1 cellular context compared by ENCODE assay signal in genomic region chr10:12724782-12725579, GRCh38.
TF ChIP-seq lines count a peak whose summit lies in the region.

No MANE protein-coding gene starts in this region.

TF ChIP-seq in WTC11, 78 proteins besides CTCF, POLR2A, EP300 and RAD21 (continued from another document):
- TF ChIP-seq ZNF317 (CRISPR knock-in tag; IDR thresholded peaks at IDR 0.05; ENCODE audit: borderline replicate concordance, low read depth) (no peak), PRDM15 (CRISPR knock-in tag; IDR thresholded peaks at IDR 0.05) (no peak), ZNF219 (CRISPR knock-in tag; IDR thresholded peaks at IDR 0.05; ENCODE audit: borderline replicate concordance) (no peak), ATF6 (CRISPR knock-in tag; IDR thresholded peaks at IDR 0.05) (no peak), PRRX2 (CRISPR knock-in tag; IDR thresholded peaks at IDR 0.05) (no peak), NFATC4 (CRISPR knock-in tag; IDR thresholded peaks at IDR 0.05) (no peak), GABPB1 (CRISPR knock-in tag; IDR thresholded peaks at IDR 0.05) (no peak), EMX1 (CRISPR knock-in tag; IDR thresholded peaks at IDR 0.05) (no peak), ZNF671 (CRISPR knock-in tag; IDR thresholded peaks at IDR 0.05) (no peak), ELF4 (CRISPR knock-in tag; IDR thresholded peaks at IDR 0.05; ENCODE audit: low read depth) (no peak), TEAD1 (CRISPR knock-in tag; IDR thresholded peaks at IDR 0.05) (no peak), ZNF138 (CRISPR knock-in tag; conservative IDR thresholded peaks at IDR 0.05) (no peak)
- TF ChIP-seq, protein P1, sequence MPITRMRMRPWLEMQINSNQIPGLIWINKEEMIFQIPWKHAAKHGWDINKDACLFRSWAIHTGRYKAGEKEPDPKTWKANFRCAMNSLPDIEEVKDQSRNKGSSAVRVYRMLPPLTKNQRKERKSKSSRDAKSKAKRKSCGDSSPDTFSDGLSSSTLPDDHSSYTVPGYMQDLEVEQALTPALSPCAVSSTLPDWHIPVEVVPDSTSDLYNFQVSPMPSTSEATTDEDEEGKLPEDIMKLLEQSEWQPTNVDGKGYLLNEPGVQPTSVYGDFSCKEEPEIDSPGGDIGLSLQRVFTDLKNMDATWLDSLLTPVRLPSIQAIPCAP (CRISPR knock-in tag; IDR thresholded peaks at IDR 0.05) = no peak
- TF ChIP-seq, protein P2, sequence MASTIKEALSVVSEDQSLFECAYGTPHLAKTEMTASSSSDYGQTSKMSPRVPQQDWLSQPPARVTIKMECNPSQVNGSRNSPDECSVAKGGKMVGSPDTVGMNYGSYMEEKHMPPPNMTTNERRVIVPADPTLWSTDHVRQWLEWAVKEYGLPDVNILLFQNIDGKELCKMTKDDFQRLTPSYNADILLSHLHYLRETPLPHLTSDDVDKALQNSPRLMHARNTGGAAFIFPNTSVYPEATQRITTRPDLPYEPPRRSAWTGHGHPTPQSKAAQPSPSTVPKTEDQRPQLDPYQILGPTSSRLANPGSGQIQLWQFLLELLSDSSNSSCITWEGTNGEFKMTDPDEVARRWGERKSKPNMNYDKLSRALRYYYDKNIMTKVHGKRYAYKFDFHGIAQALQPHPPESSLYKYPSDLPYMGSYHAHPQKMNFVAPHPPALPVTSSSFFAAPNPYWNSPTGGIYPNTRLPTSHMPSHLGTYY (CRISPR knock-in tag; IDR thresholded peaks at IDR 0.05) = no peak
- TF ChIP-seq, protein P3, sequence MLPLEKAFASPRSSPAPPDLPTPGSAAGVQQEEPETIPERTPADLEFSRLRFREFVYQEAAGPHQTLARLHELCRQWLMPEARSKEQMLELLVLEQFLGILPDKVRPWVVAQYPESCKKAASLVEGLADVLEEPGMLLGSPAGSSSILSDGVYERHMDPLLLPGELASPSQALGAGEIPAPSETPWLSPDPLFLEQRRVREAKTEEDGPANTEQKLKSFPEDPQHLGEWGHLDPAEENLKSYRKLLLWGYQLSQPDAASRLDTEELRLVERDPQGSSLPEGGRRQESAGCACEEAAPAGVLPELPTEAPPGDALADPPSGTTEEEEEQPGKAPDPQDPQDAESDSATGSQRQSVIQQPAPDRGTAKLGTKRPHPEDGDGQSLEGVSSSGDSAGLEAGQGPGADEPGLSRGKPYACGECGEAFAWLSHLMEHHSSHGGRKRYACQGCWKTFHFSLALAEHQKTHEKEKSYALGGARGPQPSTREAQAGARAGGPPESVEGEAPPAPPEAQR (CRISPR knock-in tag; IDR thresholded peaks at IDR 0.05) = no peak
- TF ChIP-seq, protein P4, sequence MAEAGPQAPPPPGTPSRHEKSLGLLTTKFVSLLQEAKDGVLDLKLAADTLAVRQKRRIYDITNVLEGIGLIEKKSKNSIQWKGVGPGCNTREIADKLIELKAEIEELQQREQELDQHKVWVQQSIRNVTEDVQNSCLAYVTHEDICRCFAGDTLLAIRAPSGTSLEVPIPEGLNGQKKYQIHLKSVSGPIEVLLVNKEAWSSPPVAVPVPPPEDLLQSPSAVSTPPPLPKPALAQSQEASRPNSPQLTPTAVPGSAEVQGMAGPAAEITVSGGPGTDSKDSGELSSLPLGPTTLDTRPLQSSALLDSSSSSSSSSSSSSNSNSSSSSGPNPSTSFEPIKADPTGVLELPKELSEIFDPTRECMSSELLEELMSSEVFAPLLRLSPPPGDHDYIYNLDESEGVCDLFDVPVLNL (CRISPR knock-in tag; IDR thresholded peaks at IDR 0.05; ENCODE audit: borderline replicate concordance, low read depth) = no peak
- TF ChIP-seq, protein P5, sequence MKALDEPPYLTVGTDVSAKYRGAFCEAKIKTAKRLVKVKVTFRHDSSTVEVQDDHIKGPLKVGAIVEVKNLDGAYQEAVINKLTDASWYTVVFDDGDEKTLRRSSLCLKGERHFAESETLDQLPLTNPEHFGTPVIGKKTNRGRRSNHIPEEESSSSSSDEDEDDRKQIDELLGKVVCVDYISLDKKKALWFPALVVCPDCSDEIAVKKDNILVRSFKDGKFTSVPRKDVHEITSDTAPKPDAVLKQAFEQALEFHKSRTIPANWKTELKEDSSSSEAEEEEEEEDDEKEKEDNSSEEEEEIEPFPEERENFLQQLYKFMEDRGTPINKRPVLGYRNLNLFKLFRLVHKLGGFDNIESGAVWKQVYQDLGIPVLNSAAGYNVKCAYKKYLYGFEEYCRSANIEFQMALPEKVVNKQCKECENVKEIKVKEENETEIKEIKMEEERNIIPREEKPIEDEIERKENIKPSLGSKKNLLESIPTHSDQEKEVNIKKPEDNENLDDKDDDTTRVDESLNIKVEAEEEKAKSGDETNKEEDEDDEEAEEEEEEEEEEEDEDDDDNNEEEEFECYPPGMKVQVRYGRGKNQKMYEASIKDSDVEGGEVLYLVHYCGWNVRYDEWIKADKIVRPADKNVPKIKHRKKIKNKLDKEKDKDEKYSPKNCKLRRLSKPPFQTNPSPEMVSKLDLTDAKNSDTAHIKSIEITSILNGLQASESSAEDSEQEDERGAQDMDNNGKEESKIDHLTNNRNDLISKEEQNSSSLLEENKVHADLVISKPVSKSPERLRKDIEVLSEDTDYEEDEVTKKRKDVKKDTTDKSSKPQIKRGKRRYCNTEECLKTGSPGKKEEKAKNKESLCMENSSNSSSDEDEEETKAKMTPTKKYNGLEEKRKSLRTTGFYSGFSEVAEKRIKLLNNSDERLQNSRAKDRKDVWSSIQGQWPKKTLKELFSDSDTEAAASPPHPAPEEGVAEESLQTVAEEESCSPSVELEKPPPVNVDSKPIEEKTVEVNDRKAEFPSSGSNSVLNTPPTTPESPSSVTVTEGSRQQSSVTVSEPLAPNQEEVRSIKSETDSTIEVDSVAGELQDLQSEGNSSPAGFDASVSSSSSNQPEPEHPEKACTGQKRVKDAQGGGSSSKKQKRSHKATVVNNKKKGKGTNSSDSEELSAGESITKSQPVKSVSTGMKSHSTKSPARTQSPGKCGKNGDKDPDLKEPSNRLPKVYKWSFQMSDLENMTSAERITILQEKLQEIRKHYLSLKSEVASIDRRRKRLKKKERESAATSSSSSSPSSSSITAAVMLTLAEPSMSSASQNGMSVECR (CRISPR knock-in tag; IDR thresholded peaks at IDR 0.05; ENCODE audit: borderline replicate concordance) = no peak
